ENCODE assay signal across 1 cellular context in the genomic region with DNA sequence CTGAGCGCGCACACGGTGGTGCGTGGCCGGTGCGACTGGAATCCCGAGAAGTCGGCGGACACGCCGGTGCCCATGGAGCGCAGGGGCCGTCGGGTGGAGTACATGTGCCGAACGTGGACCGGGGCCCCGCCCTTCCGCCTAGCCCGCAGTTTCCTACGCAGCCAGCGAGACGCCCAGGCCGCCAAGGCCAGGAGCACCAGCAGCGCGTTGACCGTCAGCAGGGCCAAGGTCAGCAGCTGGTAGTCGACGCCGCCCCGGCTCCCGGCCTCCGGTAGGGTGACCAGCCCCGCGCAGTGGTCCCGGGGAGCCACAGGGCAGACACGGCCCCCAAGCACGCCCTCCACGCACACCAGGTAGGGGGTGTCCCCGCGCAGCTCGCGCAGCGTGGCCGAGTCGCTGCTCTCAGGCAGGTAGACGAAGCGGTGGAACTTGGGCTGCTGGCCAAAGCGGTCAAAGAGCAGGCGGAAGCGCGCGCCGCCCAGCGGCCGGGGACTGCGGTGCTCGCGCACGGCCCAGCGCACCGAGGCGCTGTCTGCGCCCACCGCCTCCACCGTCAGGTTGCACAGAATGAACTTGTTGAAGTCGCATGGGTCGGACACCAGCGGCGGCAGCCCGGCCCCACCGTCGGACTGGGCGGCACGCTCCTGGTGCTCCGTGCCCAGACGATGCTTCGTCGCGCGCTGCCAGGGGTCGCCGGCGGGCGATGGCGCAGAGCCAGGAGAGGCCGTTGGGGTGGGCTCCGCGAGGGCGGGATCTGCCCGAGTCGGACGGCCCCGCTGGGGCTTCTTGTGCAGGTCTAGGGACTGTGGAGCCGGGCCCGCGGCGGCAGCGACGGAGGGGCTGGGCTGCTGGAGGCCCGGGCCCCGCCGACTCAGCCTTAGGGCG.
TF ChIP-seq lines count a peak whose summit lies in the region.

No MANE protein-coding gene starts in this region.

TF ChIP-seq in HepG2, 621 proteins besides CTCF, POLR2A, EP300 and RAD21 (continued from another document and continues in another):
- TF ChIP-seq TBL1XR1 (IDR thresholded peaks at IDR 0.05; ENCODE audit: borderline replicate concordance, low read length, partially characterized antibody) = peak; percentile 41
- TF ChIP-seq, protein P1, sequence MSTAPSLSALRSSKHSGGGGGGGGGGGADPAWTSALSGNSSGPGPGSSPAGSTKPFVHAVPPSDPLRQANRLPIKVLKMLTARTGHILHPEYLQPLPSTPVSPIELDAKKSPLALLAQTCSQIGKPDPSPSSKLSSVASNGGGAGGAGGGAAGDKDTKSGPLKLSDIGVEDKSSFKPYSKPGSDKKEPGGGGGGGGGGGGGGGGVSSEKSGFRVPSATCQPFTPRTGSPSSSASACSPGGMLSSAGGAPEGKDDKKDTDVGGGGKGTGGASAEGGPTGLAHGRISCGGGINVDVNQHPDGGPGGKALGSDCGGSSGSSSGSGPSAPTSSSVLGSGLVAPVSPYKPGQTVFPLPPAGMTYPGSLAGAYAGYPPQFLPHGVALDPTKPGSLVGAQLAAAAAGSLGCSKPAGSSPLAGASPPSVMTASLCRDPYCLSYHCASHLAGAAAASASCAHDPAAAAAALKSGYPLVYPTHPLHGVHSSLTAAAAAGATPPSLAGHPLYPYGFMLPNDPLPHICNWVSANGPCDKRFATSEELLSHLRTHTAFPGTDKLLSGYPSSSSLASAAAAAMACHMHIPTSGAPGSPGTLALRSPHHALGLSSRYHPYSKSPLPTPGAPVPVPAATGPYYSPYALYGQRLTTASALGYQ (CRISPR knock-in tag; IDR thresholded peaks at IDR 0.05) = peak; percentile 71; the same call in 1 of the 2 replicates
- TF ChIP-seq POGZ (CRISPR knock-in tag; IDR thresholded peaks at IDR 0.05) = peak; percentile 95
- TF ChIP-seq ZNF777 (CRISPR knock-in tag; IDR thresholded peaks at IDR 0.05) = peak; percentile 97
- TF ChIP-seq, protein P2, sequence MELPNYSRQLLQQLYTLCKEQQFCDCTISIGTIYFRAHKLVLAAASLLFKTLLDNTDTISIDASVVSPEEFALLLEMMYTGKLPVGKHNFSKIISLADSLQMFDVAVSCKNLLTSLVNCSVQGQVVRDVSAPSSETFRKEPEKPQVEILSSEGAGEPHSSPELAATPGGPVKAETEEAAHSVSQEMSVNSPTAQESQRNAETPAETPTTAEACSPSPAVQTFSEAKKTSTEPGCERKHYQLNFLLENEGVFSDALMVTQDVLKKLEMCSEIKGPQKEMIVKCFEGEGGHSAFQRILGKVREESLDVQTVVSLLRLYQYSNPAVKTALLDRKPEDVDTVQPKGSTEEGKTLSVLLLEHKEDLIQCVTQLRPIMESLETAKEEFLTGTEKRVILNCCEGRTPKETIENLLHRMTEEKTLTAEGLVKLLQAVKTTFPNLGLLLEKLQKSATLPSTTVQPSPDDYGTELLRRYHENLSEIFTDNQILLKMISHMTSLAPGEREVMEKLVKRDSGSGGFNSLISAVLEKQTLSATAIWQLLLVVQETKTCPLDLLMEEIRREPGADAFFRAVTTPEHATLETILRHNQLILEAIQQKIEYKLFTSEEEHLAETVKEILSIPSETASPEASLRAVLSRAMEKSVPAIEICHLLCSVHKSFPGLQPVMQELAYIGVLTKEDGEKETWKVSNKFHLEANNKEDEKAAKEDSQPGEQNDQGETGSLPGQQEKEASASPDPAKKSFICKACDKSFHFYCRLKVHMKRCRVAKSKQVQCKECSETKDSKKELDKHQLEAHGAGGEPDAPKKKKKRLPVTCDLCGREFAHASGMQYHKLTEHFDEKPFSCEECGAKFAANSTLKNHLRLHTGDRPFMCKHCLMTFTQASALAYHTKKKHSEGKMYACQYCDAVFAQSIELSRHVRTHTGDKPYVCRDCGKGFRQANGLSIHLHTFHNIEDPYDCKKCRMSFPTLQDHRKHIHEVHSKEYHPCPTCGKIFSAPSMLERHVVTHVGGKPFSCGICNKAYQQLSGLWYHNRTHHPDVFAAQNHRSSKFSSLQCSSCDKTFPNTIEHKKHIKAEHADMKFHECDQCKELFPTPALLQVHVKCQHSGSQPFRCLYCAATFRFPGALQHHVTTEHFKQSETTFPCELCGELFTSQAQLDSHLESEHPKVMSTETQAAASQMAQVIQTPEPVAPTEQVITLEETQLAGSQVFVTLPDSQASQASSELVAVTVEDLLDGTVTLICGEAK (IDR thresholded peaks at IDR 0.05) = no peak
- TF ChIP-seq, protein P2 (CRISPR knock-in tag; IDR thresholded peaks at IDR 0.05) = peak; percentile 96
- peak; percentile 83 for TF ChIP-seq ZNF781 (CRISPR knock-in tag; IDR thresholded peaks at IDR 0.05; ENCODE audit: borderline replicate concordance, not compliant biosample characterization)
- TF ChIP-seq ZNF570 (CRISPR knock-in tag; IDR thresholded peaks at IDR 0.05; ENCODE audit: borderline replicate concordance) = no peak
- TF ChIP-seq BORCS8-MEF2B (CRISPR knock-in tag; IDR thresholded peaks at IDR 0.05) = peak; percentile 96
- TF ChIP-seq CEBPZ (IDR thresholded peaks at IDR 0.05; ENCODE audit: low read length) = no peak
- TF ChIP-seq HDAC2 (CRISPR knock-in tag; IDR thresholded peaks at IDR 0.05) = peak; percentile 88
- peak; percentile 98 for TF ChIP-seq IRX3 (CRISPR knock-in tag; IDR thresholded peaks at IDR 0.05; ENCODE audit: borderline replicate concordance, low read depth)
- 0 out of 2 replicates have a peak, but pooled peaks have one; percentile 50 for TF ChIP-seq ZNF3 (CRISPR knock-in tag; IDR thresholded peaks at IDR 0.05)
- TF ChIP-seq ZNF670 (CRISPR knock-in tag; IDR thresholded peaks at IDR 0.05; ENCODE audit: borderline replicate concordance) = peak; percentile 95; the same call in 1 of the 2 replicates
- TF ChIP-seq ZNF224 (CRISPR knock-in tag; IDR thresholded peaks at IDR 0.05) = peak; percentile 96
- TF ChIP-seq MTA1 (CRISPR knock-in tag; IDR thresholded peaks at IDR 0.05; ENCODE audit: borderline replicate concordance) = peak; percentile 94; the same call in 1 of the 2 replicates
- TF ChIP-seq CHD4 (IDR thresholded peaks at IDR 0.05; ENCODE audit: borderline replicate concordance, low read length) = no peak
- TF ChIP-seq SMYD3 (CRISPR knock-in tag; IDR thresholded peaks at IDR 0.05) = peak; percentile 91; the same call in 1 of the 2 replicates
- TF ChIP-seq, protein P3, sequence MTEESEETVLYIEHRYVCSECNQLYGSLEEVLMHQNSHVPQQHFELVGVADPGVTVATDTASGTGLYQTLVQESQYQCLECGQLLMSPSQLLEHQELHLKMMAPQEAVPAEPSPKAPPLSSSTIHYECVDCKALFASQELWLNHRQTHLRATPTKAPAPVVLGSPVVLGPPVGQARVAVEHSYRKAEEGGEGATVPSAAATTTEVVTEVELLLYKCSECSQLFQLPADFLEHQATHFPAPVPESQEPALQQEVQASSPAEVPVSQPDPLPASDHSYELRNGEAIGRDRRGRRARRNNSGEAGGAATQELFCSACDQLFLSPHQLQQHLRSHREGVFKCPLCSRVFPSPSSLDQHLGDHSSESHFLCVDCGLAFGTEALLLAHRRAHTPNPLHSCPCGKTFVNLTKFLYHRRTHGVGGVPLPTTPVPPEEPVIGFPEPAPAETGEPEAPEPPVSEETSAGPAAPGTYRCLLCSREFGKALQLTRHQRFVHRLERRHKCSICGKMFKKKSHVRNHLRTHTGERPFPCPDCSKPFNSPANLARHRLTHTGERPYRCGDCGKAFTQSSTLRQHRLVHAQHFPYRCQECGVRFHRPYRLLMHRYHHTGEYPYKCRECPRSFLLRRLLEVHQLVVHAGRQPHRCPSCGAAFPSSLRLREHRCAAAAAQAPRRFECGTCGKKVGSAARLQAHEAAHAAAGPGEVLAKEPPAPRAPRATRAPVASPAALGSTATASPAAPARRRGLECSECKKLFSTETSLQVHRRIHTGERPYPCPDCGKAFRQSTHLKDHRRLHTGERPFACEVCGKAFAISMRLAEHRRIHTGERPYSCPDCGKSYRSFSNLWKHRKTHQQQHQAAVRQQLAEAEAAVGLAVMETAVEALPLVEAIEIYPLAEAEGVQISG (CRISPR knock-in tag; IDR thresholded peaks at IDR 0.05) = peak; percentile 90
- peak; percentile 68; the same call in 1 of the 2 replicates for TF ChIP-seq YEATS2 (CRISPR knock-in tag; IDR thresholded peaks at IDR 0.05; ENCODE audit: borderline replicate concordance)
- no peak for TF ChIP-seq SMC3 (IDR thresholded peaks at IDR 0.05; ENCODE audit: low read length)
- no peak for TF ChIP-seq ZNF460 (CRISPR knock-in tag; IDR thresholded peaks at IDR 0.05; ENCODE audit: borderline replicate concordance)
- TF ChIP-seq, protein P4, sequence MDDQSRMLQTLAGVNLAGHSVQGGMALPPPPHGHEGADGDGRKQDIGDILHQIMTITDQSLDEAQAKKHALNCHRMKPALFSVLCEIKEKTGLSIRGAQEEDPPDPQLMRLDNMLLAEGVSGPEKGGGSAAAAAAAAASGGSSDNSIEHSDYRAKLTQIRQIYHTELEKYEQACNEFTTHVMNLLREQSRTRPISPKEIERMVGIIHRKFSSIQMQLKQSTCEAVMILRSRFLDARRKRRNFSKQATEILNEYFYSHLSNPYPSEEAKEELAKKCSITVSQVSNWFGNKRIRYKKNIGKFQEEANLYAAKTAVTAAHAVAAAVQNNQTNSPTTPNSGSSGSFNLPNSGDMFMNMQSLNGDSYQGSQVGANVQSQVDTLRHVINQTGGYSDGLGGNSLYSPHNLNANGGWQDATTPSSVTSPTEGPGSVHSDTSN (CRISPR knock-in tag; IDR thresholded peaks at IDR 0.05; ENCODE audit: borderline replicate concordance) = peak; percentile 64; the same call in 1 of the 2 replicates
- peak; percentile 74; the same call in 1 of the 2 replicates for TF ChIP-seq ZKSCAN8 (CRISPR knock-in tag; IDR thresholded peaks at IDR 0.05; ENCODE audit: borderline replicate concordance)
- peak; percentile 82; the same call in 1 of the 2 replicates for TF ChIP-seq ZZZ3 (CRISPR knock-in tag; IDR thresholded peaks at IDR 0.05; ENCODE audit: borderline replicate concordance)
- TF ChIP-seq ZNF501 (CRISPR knock-in tag; IDR thresholded peaks at IDR 0.05) = peak; percentile 96
- peak; percentile 49; the same call in 1 of the 2 replicates for TF ChIP-seq ZNF296 (CRISPR knock-in tag; conservative IDR thresholded peaks at IDR 0.05)
- TF ChIP-seq SP1 (IDR thresholded peaks at IDR 0.05) = no peak
- 0 out of 2 replicates have a peak, but pooled peaks have one; percentile 25 for TF ChIP-seq SP1 (CRISPR knock-in tag; IDR thresholded peaks at IDR 0.05)
- TF ChIP-seq ZNF556 (CRISPR knock-in tag; IDR thresholded peaks at IDR 0.05; ENCODE audit: borderline replicate concordance) = peak; percentile 94
- 0 out of 2 replicates have a peak, but pooled peaks have one; percentile 34 for TF ChIP-seq ZNF660 (CRISPR knock-in tag; IDR thresholded peaks at IDR 0.05; ENCODE audit: borderline replicate concordance, low read depth)
- no peak for TF ChIP-seq RAD51 (IDR thresholded peaks at IDR 0.05; ENCODE audit: borderline replicate concordance)
- TF ChIP-seq ZFX (CRISPR knock-in tag; IDR thresholded peaks at IDR 0.05; ENCODE audit: low read depth) = peak; percentile 90
